In genomic region chr10:62380002-62380401, GRCh38 we compare ENCODE assay signal across 13 cellular contexts. TPM values are rescaled to one million over a fixed set of nuclear protein-coding genes. Genes with fewer than 3 reads are reported as not detected.
A peak's percentile ranks its signal among the peaks of the same experiment; 100 is the strongest.
DNase-seq lines count a peak whose midpoint lies in the region; ATAC-seq, FAIRE-seq and TF ChIP-seq lines count a peak whose summit lies in the region.
"Had no signal": no experiment of that assay in that cellular context is flagged by ENCODE, and none has a peak within 500 bp of the region (broad histone marks: within the 10 kb centered on the region; RNA-seq: fewer than 3 reads in every experiment).

No MANE protein-coding gene starts in this region.

- no peaks in the 10 kb centered on the region for H3K79me2 ChIP-seq in HepG2 (ENCODE audit: insufficient read depth, low read length)
- H3K79me2 ChIP-seq in fibroblast of lung (ENCODE audit: control insufficient read depth, insufficient read depth, low read length), result no peaks in the 10 kb centered on the region

- in situ Hi-C loops in HepG2 (cut with HindIII; ENCODE audit: extremely low pct_ligation_motif_present, low pct_unique_long_range_greater_than_20kb), result no loop called here

- DNase-seq in HepG2 (ENCODE audit: low spot score), result peak; percentile 10
- DNase-seq in right lobe of liver, result no peak
- DNase-seq in SJSA1 (ENCODE audit: low read depth in 1 of 2, low spot score in 2 of 2), result peak; percentile 49 to 72
- DNase-seq in fibroblast of lung (ENCODE audit: low read depth in 2 of 2), result peak; percentile 64 to 91
- DNase-seq in mesothelial cell of epicardium (ENCODE audit: low spot score in 2 of 2, unreplicated experiment in 2 of 2), result no peak
- DNase-seq in stimulated activated CD4-positive, alpha-beta T cell treated with anti-CD3 and anti-CD28 coated beads, Interleukin-12 subunit alpha, Interleukin-12 subunit beta, amount 100 ng/mL, for 4 hours, result no peak
- DNase-seq in T-helper 2 cell treated with Interferon-gamma antibody and Interleukin-4, amounts not matched to agents 5 μg/mL and 100 μg/mL, for 36 hours (ENCODE audit: low spot score), result no peak
- no peak for DNase-seq in NCI-H1092 (lab: John Stamatoyannopoulos, UW)
- DNase-seq: activated CD8-positive, alpha-beta memory T cell treated with anti-CD3 and anti-CD28 coated beads, Interleukin-2, amount 50 U/mL, for 4 hours; NCI-H1417 treated with DMSO at 0.1 percent for 48 hours had no signal

- no peak for ATAC-seq in HepG2
- no peak for ATAC-seq in right lobe of liver

- no peak for TF ChIP-seq POLR2A in HepG2 (IDR thresholded peaks at IDR 0.05; ENCODE audit: insufficient read depth in 1 of 2, low read depth in 2 of 2, low read length in 2 of 2)
- no peak for TF ChIP-seq POLR2A in right lobe of liver (IDR thresholded peaks at IDR 0.05)

- TF ChIP-seq RAD21 in HepG2 (CRISPR knock-in tag; IDR thresholded peaks at IDR 0.05), result no peak

- TF ChIP-seq EP300 in HepG2 (IDR thresholded peaks at IDR 0.05; ENCODE audit: low read depth in 2 of 2, low read length in 2 of 2) (no peak), HepG2 (CRISPR knock-in tag; IDR thresholded peaks at IDR 0.05; ENCODE audit: borderline replicate concordance) (no peak)

- TF ChIP-seq CTCF in HepG2 (CRISPR knock-in tag; IDR thresholded peaks at IDR 0.05) (no peak), right lobe of liver (IDR thresholded peaks at IDR 0.05) (no peak), fibroblast of lung (conservative IDR thresholded peaks at IDR 0.05 in 1 of 2, IDR thresholded peaks at IDR 0.05 in 1 of 2; ENCODE audit: low read depth in 1 of 2, low read length in 2 of 2) (no peak), mesothelial cell of epicardium (IDR thresholded peaks at IDR 0.05; ENCODE audit: unreplicated experiment) (no peak)

- WGBS in HepG2 (ENCODE audit: low lambda C conversion rate), result 0% methylated on average over 1 of the region's 1 CpG
- 60% methylated on average over 1 of the region's 1 CpG for WGBS in right lobe of liver (ENCODE audit: insufficient coverage, low coverage, low lambda C conversion rate, missing lambda C conversion rate)

- no peaks in the 10 kb centered on the region for H3K36me3 Mint-ChIP-seq in mesothelial cell of epicardium
- no peaks in the 10 kb centered on the region for H3K36me3 Mint-ChIP-seq in T-helper 2 cell treated with Interferon-gamma antibody and Interleukin-4, amounts not matched to agents 5 μg/mL and 100 μg/mL, for 36 hours (ENCODE audit: low read depth)

- H3K4me1 Mint-ChIP-seq in mesothelial cell of epicardium, result peaks cover 7% of the 10 kb centered on the region
- peaks cover 20% of the 10 kb centered on the region for H3K4me1 Mint-ChIP-seq in T-helper 2 cell treated with Interferon-gamma antibody and Interleukin-4, amounts not matched to agents 5 μg/mL and 100 μg/mL, for 36 hours (ENCODE audit: low read depth)

- CTCF ChIA-PET in HepG2 (lab: Yijun Ruan, JAX; ENCODE audit: low intra/inter-chr PET ratio, low total read pairs), result no interaction called here

- H2AFZ ChIP-seq in HepG2 (ENCODE audit: low read length) (no peak overlapping the region), fibroblast of lung (ENCODE audit: low read length) (no peak overlapping the region)

- intact Hi-C loops in HepG2 (cut with micrococcal nuclease; ENCODE audit: unreplicated experiment), result no loop called here
- intact Hi-C loops in right lobe of liver (cut with DNase I), result no loop called here

- H3K27ac ChIP-seq in HepG2 (ENCODE audit: extremely low read length, insufficient read depth, low read length) (no peak overlapping the region), right lobe of liver (no peak overlapping the region), SJSA1 (no peak overlapping the region), fibroblast of lung (ENCODE audit: insufficient read depth, low read length) (no peak overlapping the region)
- H3K27ac ChIP-seq: BLaER1 treated with 17β-estradiol and CSF1 and Interleukin-3, amounts not matched to agents 10 nM and 100 nM had no signal

- H3K36me3 ChIP-seq in HepG2 (replicated peaks in 1 of 2; ENCODE audit: control insufficient read depth in 1 of 2, insufficient read depth in 2 of 2, low read length in 2 of 2) (no peaks in the 10 kb centered on the region), right lobe of liver (no peaks in the 10 kb centered on the region), SJSA1 (no peaks in the 10 kb centered on the region), fibroblast of lung (ENCODE audit: control insufficient read depth, insufficient read depth, low read length) (no peaks in the 10 kb centered on the region)
- H3K36me3 ChIP-seq: BLaER1 treated with 17β-estradiol and CSF1 and Interleukin-3, amounts not matched to agents 10 nM and 100 nM had no signal

- H3K27me3 Mint-ChIP-seq in mesothelial cell of epicardium (ENCODE audit: low read depth), result peaks cover 22% of the 10 kb centered on the region
- H3K27me3 Mint-ChIP-seq in T-helper 2 cell treated with Interferon-gamma antibody and Interleukin-4, amounts not matched to agents 5 μg/mL and 100 μg/mL, for 36 hours (ENCODE audit: low read depth), result peaks cover 66% of the 10 kb centered on the region

- no peaks in the 10 kb centered on the region for H3K9me3 Mint-ChIP-seq in mesothelial cell of epicardium
- H3K9me3 Mint-ChIP-seq in T-helper 2 cell treated with Interferon-gamma antibody and Interleukin-4, amounts not matched to agents 5 μg/mL and 100 μg/mL, for 36 hours, result no peaks in the 10 kb centered on the region

- H4K20me1 ChIP-seq in HepG2 (ENCODE audit: insufficient read depth, low read length), result no peaks in the 10 kb centered on the region
- no peaks in the 10 kb centered on the region for H4K20me1 ChIP-seq in fibroblast of lung (ENCODE audit: control insufficient read depth, extremely low read depth, insufficient read depth, low read length)
- H4K20me1 ChIP-seq: BLaER1 treated with 17β-estradiol and CSF1 and Interleukin-3, amounts not matched to agents 10 nM and 100 nM had no signal

- BruUV-seq in HepG2 (replicated peaks; lab: Mats Ljungman, UMichigan), result no TSS peak

- H3K9me3 ChIP-seq in HepG2 (ENCODE audit: low read length) (no peaks in the 10 kb centered on the region), right lobe of liver (no peaks in the 10 kb centered on the region), SJSA1 (replicated peaks) (no peaks in the 10 kb centered on the region), fibroblast of lung (ENCODE audit: control insufficient read depth, insufficient read depth, low read depth, low read length) (no peaks in the 10 kb centered on the region)
- H3K9me3 ChIP-seq: BLaER1 treated with 17β-estradiol and CSF1 and Interleukin-3, amounts not matched to agents 10 nM and 100 nM had no signal

- FAIRE-seq in HepG2 (lab: Jason Lieb, UNC), result no peak
- FAIRE-seq: colon, GM12891 had no signal

- no peak overlapping the region for H3K4me2 ChIP-seq in HepG2 (ENCODE audit: low read depth, low read length)
- H3K4me2 ChIP-seq in fibroblast of lung (ENCODE audit: extremely low read depth, insufficient read depth, low read length), result no peak overlapping the region
- H3K4me2 ChIP-seq: BLaER1 treated with 17β-estradiol and CSF1 and Interleukin-3, amounts not matched to agents 10 nM and 100 nM had no signal

- H3K27ac Mint-ChIP-seq in mesothelial cell of epicardium, result no peak overlapping the region
- H3K27ac Mint-ChIP-seq in T-helper 2 cell treated with Interferon-gamma antibody and Interleukin-4, amounts not matched to agents 5 μg/mL and 100 μg/mL, for 36 hours, result no peak overlapping the region

- H3K4me1 ChIP-seq in HepG2 (ENCODE audit: insufficient read depth, low read length) (no peaks in the 10 kb centered on the region), right lobe of liver (no peaks in the 10 kb centered on the region), SJSA1 (replicated peaks) (peaks cover 38% of the 10 kb centered on the region), fibroblast of lung (ENCODE audit: control insufficient read depth, extremely low read depth, insufficient read depth, low read length) (no peaks in the 10 kb centered on the region)
- H3K4me1 ChIP-seq: BLaER1 treated with 17β-estradiol and CSF1 and Interleukin-3, amounts not matched to agents 10 nM and 100 nM had no signal

- POLR2A ChIA-PET in HepG2 (lab: Yijun Ruan, JAX), result no interaction called here

- H3K9ac ChIP-seq in HepG2 (ENCODE audit: insufficient read depth, low read depth, low read length) (no peak overlapping the region), fibroblast of lung (ENCODE audit: insufficient read depth, low read length) (no peak overlapping the region)
- H3K9ac ChIP-seq: BLaER1 treated with 17β-estradiol and CSF1 and Interleukin-3, amounts not matched to agents 10 nM and 100 nM had no signal

- peaks cover 3 to 30% of the 10 kb centered on the region in 2 experiments; a peak in 4 of 5 replicates for H3K27me3 ChIP-seq in HepG2 (ENCODE audit: control insufficient read depth in 1 of 2, insufficient read depth in 2 of 2, low read length in 2 of 2)
- no peaks in the 10 kb centered on the region for H3K27me3 ChIP-seq in right lobe of liver
- H3K27me3 ChIP-seq in SJSA1 (replicated peaks), result no peaks in the 10 kb centered on the region
- no peaks in the 10 kb centered on the region for H3K27me3 ChIP-seq in fibroblast of lung (ENCODE audit: control insufficient read depth, insufficient read depth, low read length)

- no peak overlapping the region for H3K4me3 ChIP-seq in HepG2 (replicated peaks in 1 of 3; ENCODE audit: insufficient read depth in 1 of 3, low read depth in 2 of 3, low read length in 3 of 3)
- H3K4me3 ChIP-seq in right lobe of liver, result no peak overlapping the region
- H3K4me3 ChIP-seq in SJSA1, result no peak overlapping the region
- H3K4me3 ChIP-seq in fibroblast of lung (replicated peaks in 1 of 4; ENCODE audit: control extremely low read depth in 1 of 4, insufficient read depth in 1 of 4, low read depth in 3 of 4, low read length in 4 of 4), result no peak overlapping the region
- H3K4me3 ChIP-seq: BLaER1 treated with 17β-estradiol and CSF1 and Interleukin-3, amounts not matched to agents 10 nM and 100 nM had no signal

- H3K4me3 Mint-ChIP-seq in mesothelial cell of epicardium, result no peak overlapping the region
- H3K4me3 Mint-ChIP-seq in T-helper 2 cell treated with Interferon-gamma antibody and Interleukin-4, amounts not matched to agents 5 μg/mL and 100 μg/mL, for 36 hours, result no peak overlapping the region

RNA-seq across cellular contexts. Expression of gene ZNF365, which starts 5.8 kb away (rescaled TPM):
- not detected in 2 replicates for total RNA-seq in HepG2 (2016; rRNA removed; fragmentation: Illumina TruSeq; extraction: Trizol)
- total RNA-seq in HepG2 (2016; cell fraction: cytosol; rRNA removed; fragmentation: Illumina TruSeq; extraction: Trizol; ENCODE audit: low read depth), result not detected in 2 replicates
- not detected in 2 replicates for total RNA-seq in HepG2 (2016; cell fraction: insoluble cytoplasmic fraction; rRNA removed; fragmentation: Illumina TruSeq; extraction: Trizol)
- not detected in 2 replicates for total RNA-seq in HepG2 (2016; cell fraction: membrane; rRNA removed; fragmentation: Illumina TruSeq; extraction: Trizol)
- total RNA-seq in HepG2 (2016; cell fraction: nucleus; rRNA removed; fragmentation: Illumina TruSeq; extraction: Trizol), result not detected in 2 replicates
- polyA plus RNA-seq in HepG2 (2011; rRNA removed), result not detected in 2 replicates
- polyA plus RNA-seq in HepG2 (2011; cell fraction: cytosol; rRNA removed), result not detected in 2 replicates
- polyA plus RNA-seq in HepG2 (2011; cell fraction: nucleus; rRNA removed), result not detected in 2 replicates
- polyA plus RNA-seq in HepG2 (2012), result not detected in 2 replicates
- polyA plus RNA-seq in HepG2 (2016; cell fraction: cytosol; fragmentation: Illumina TruSeq; extraction: Trizol; ENCODE audit: low read depth), result not detected in 2 replicates
- polyA plus RNA-seq in HepG2 (2016; cell fraction: insoluble cytoplasmic fraction; fragmentation: Illumina TruSeq; extraction: Trizol; ENCODE audit: low read depth), result not detected in 2 replicates
- polyA plus RNA-seq in HepG2 (2016; cell fraction: membrane; fragmentation: Illumina TruSeq; extraction: Trizol; ENCODE audit: low read depth), result not detected in 2 replicates
- polyA plus RNA-seq in HepG2 (2016; cell fraction: nucleus; fragmentation: Illumina TruSeq; extraction: Trizol; ENCODE audit: insufficient read depth, low read depth), result not detected in 2 replicates
- not detected in 2 replicates for polyA minus RNA-seq in HepG2 (2011; rRNA and poly(A)+ RNA removed; ENCODE audit: low replicate concordance)
- not detected in 2 replicates for polyA minus RNA-seq in HepG2 (2011; cell fraction: cytosol; rRNA and poly(A)+ RNA removed)
- not detected in 2 replicates for polyA minus RNA-seq in HepG2 (2011; cell fraction: nucleus; rRNA and poly(A)+ RNA removed)
- total RNA-seq in right lobe of liver, result under 1 TPM in 1 of 6 experiments, not detected in 5; 0.06 TPM
- 1.4 and 3.0 TPM in 2 replicates for total RNA-seq in SJSA1 (2014; rRNA removed; shearing (Covaris generic))
- total RNA-seq in fibroblast of lung, result 2.8 and 5.8 TPM in 2 replicates
- polyA plus RNA-seq in fibroblast of lung, result 1.2 and 3.0 TPM in 2 replicates
- 0.58 and 1.9 TPM in 2 replicates for polyA plus RNA-seq in fibroblast of lung (2012)
- polyA minus RNA-seq in fibroblast of lung (ENCODE audit: low replicate concordance), result 0.74 and 2.2 TPM in 2 replicates
- total RNA-seq in mesothelial cell of epicardium, result not detected in 3 replicates

Comparison
In these comparisons a context has a peak if more than half of its experiments do, and no peak if none do; other contexts are left out.
1. DNase-seq: peak in HepG2 (single experiment), SJSA1 (2 of 2) and fibroblast of lung (2 of 2); none in right lobe of liver (0 of 3), mesothelial cell of epicardium (0 of 2), stimulated activated CD4-positive, alpha-beta T cell treated with anti-CD3 and anti-CD28 coated beads, Interleukin-12 subunit alpha, Interleukin-12 subunit beta, amount 100 ng/mL, for 4 hours (single experiment), T-helper 2 cell treated with Interferon-gamma antibody and Interleukin-4, amounts not matched to agents 5 μg/mL and 100 μg/mL, for 36 hours (single experiment) and NCI-H1092 (single experiment).